8 cellular contexts compared by ENCODE assay signal in genomic region chr2:203018181-203018580, GRCh38. TPM values are rescaled to one million over a fixed set of nuclear protein-coding genes. Genes with fewer than 3 reads are reported as not detected.
DNase-seq lines count a peak whose midpoint lies in the region; ATAC-seq, FAIRE-seq and TF ChIP-seq lines count a peak whose summit lies in the region.

No MANE protein-coding gene starts in this region.

- H2AFZ ChIP-seq in endothelial cell of umbilical vein (ENCODE audit: low read depth, low read length) (no peak overlapping the region), neuron (ENCODE audit: low read depth, low read length) (no peak overlapping the region)

- H3K36me3 ChIP-seq in Caco-2 (ENCODE audit: control insufficient read depth, insufficient read depth, low read length): no peaks in the 10 kb centered on the region
- no peaks in the 10 kb centered on the region for H3K36me3 ChIP-seq in endothelial cell of umbilical vein (ENCODE audit: control insufficient read depth in 2 of 2, extremely low read depth in 1 of 2, insufficient read depth in 2 of 2, low read length in 2 of 2)
- H3K36me3 ChIP-seq in neuron (ENCODE audit: insufficient read depth, low read length): no peaks in the 10 kb centered on the region
- no peaks in the 10 kb centered on the region for H3K36me3 ChIP-seq in pancreas

- peaks cover 27% of the 10 kb centered on the region for H3K4me1 Mint-ChIP-seq in Caco-2 (ENCODE audit: low read depth, unreplicated experiment)
- peaks cover 38% of the 10 kb centered on the region for H3K4me1 Mint-ChIP-seq in activated CD4-positive, alpha-beta T cell treated with anti-CD3 and anti-CD28 coated beads, Interleukin-2, amount 10 ng/mL, durations not matched to agents 7 days and 5 days

- POLR2A ChIA-PET in Caco-2 (lab: Charles Lee): interaction anchor here (0.6 kb wide), 1 partner anchor 40 kb away, joined by 5 read pairs; no protein-coding TSS in a partner anchor
- POLR2A ChIA-PET in endothelial cell of umbilical vein (lab: Charles Lee): no interaction called here
- POLR2A ChIA-PET in activated CD4-positive, alpha-beta T cell treated with anti-CD3 and anti-CD28 coated beads, Interleukin-2, amount 10 ng/mL, durations not matched to agents 7 days and 5 days (lab: Charles Lee): no interaction called here

- no peak for ATAC-seq in HG03039 (IDR thresholded peaks at IDR 0.05; ENCODE audit: unreplicated experiment)
- no peak for ATAC-seq in pancreas

- H3K27me3 ChIP-seq in Caco-2 (replicated peaks; ENCODE audit: control insufficient read depth, insufficient read depth, low read length) (no peaks in the 10 kb centered on the region), endothelial cell of umbilical vein (ENCODE audit: control insufficient read depth in 2 of 2, insufficient read depth in 2 of 2, low read length in 2 of 2) (no peaks in the 10 kb centered on the region), neuron (ENCODE audit: insufficient read depth, low read length) (no peaks in the 10 kb centered on the region), pancreas (no peaks in the 10 kb centered on the region)

- CTCF ChIA-PET in Caco-2 (lab: Charles Lee): no interaction called here
- CTCF ChIA-PET in endothelial cell of umbilical vein (lab: Charles Lee): interaction anchor here (0.6 to 1.5 kb wide), 6 partner anchors 10 to 407 kb away, joined by 3 to 5 read pairs (median 3); no protein-coding TSS in a partner anchor
- CTCF ChIA-PET in activated CD4-positive, alpha-beta T cell treated with anti-CD3 and anti-CD28 coated beads, Interleukin-2, amount 10 ng/mL, durations not matched to agents 7 days and 5 days (lab: Charles Lee): interaction anchor here (0.6 to 0.7 kb wide), 2 partner anchors 210 to 367 kb away, joined by 3 to 4 read pairs; no protein-coding TSS in a partner anchor

- no peaks in the 10 kb centered on the region for H3K9me3 Mint-ChIP-seq in Caco-2 (ENCODE audit: unreplicated experiment)
- no peaks in the 10 kb centered on the region for H3K9me3 Mint-ChIP-seq in activated CD4-positive, alpha-beta T cell treated with anti-CD3 and anti-CD28 coated beads, Interleukin-2, amount 10 ng/mL, durations not matched to agents 7 days and 5 days

- TF ChIP-seq CTCF in Caco-2 (IDR thresholded peaks at IDR 0.05; ENCODE audit: insufficient read depth in 1 of 2, low read depth in 1 of 2, low read length in 1 of 2, severe bottlenecking in 1 of 2, unreplicated experiment in 1 of 2) (no peak), endothelial cell of umbilical vein (IDR thresholded peaks at IDR 0.05; ENCODE audit: extremely low read depth in 1 of 2, insufficient read depth in 1 of 2, low read depth in 1 of 2, low read length in 2 of 2) (no peak), pancreas (IDR thresholded peaks at IDR 0.05) (no peak)

- no peak overlapping the region for H3K27ac ChIP-seq in endothelial cell of umbilical vein (ENCODE audit: insufficient read depth, low read depth, low read length)
- no peak overlapping the region for H3K27ac ChIP-seq in pancreas

- TF ChIP-seq POLR2A in endothelial cell of umbilical vein (IDR thresholded peaks at IDR 0.05; ENCODE audit: low read depth, low read length): no peak

- H3K9me3 ChIP-seq in Caco-2 (no peaks in the 10 kb centered on the region), endothelial cell of umbilical vein (replicated peaks; ENCODE audit: control insufficient read depth, insufficient read depth, low read length) (no peaks in the 10 kb centered on the region), neuron (ENCODE audit: low read length) (no peaks in the 10 kb centered on the region), pancreas (no peaks in the 10 kb centered on the region)

- peak overlapping the region; percentile 74 for H3K4me2 ChIP-seq in endothelial cell of umbilical vein (ENCODE audit: insufficient read depth, low read length)

- peaks cover 29% of the 10 kb centered on the region for H3K4me1 ChIP-seq in Caco-2
- H3K4me1 ChIP-seq in endothelial cell of umbilical vein (ENCODE audit: control insufficient read depth, extremely low read depth, insufficient read depth, low read length): peaks cover 26% of the 10 kb centered on the region
- peaks cover 33% of the 10 kb centered on the region for H3K4me1 ChIP-seq in neuron (ENCODE audit: insufficient read depth, low read length)
- H3K4me1 ChIP-seq in pancreas: peaks cover 24 to 44% (median 32%) of the 10 kb centered on the region in 3 donors

- peak overlapping the region; percentile 70 for H3K4me3 Mint-ChIP-seq in Caco-2 (ENCODE audit: unreplicated experiment)
- no peak overlapping the region for H3K4me3 Mint-ChIP-seq in activated CD4-positive, alpha-beta T cell treated with anti-CD3 and anti-CD28 coated beads, Interleukin-2, amount 10 ng/mL, durations not matched to agents 7 days and 5 days

- 3 to 5% methylated on average over 1 of the region's 1 CpG for WGBS in pancreas, 2 donors

- H3K79me2 ChIP-seq in endothelial cell of umbilical vein (ENCODE audit: control insufficient read depth, insufficient read depth, low read length): peaks cover 11% of the 10 kb centered on the region

- no peaks in the 10 kb centered on the region for H4K20me1 ChIP-seq in endothelial cell of umbilical vein (replicated peaks; ENCODE audit: control insufficient read depth, extremely low read depth, insufficient read depth, low read length)

- no peaks in the 10 kb centered on the region for H3K9me1 ChIP-seq in endothelial cell of umbilical vein (replicated peaks; ENCODE audit: control insufficient read depth, extremely low read depth, insufficient read depth, low read length)

- no peak overlapping the region for H3K9ac ChIP-seq in endothelial cell of umbilical vein (replicated peaks; ENCODE audit: extremely low read depth, insufficient read depth, low read length)

- BruUV-seq in Caco-2 (replicated peaks; lab: Mats Ljungman, UMichigan) (no TSS peak), endothelial cell of umbilical vein (replicated peaks; lab: Mats Ljungman, UMichigan) (no TSS peak)

- FAIRE-seq in endothelial cell of umbilical vein (lab: Jason Lieb, UNC): no peak
- FAIRE-seq in pancreas (lab: Jason Lieb, UNC): no peak

- no peak overlapping the region for H3K4me3 ChIP-seq in Caco-2 (ENCODE audit: low read depth, low read length)
- peak overlapping the region in 1 of 3 experiments; percentile 40 for H3K4me3 ChIP-seq in endothelial cell of umbilical vein (replicated peaks in 1 of 3; ENCODE audit: insufficient read depth in 1 of 3, low read depth in 1 of 3, low read length in 3 of 3)
- H3K4me3 ChIP-seq in neuron (ENCODE audit: low read length): peak overlapping the region; percentile 38
- peak overlapping the region in 2 of 4 donors; percentile 4 to 84 for H3K4me3 ChIP-seq in pancreas

- peak overlapping the region; percentile 39 for H3K27ac Mint-ChIP-seq in Caco-2 (ENCODE audit: unreplicated experiment)
- H3K27ac Mint-ChIP-seq in activated CD4-positive, alpha-beta T cell treated with anti-CD3 and anti-CD28 coated beads, Interleukin-2, amount 10 ng/mL, durations not matched to agents 7 days and 5 days: no peak overlapping the region

- no peaks in the 10 kb centered on the region for H3K27me3 Mint-ChIP-seq in Caco-2 (ENCODE audit: insufficient read depth, unreplicated experiment)
- H3K27me3 Mint-ChIP-seq in activated CD4-positive, alpha-beta T cell treated with anti-CD3 and anti-CD28 coated beads, Interleukin-2, amount 10 ng/mL, durations not matched to agents 7 days and 5 days: no peaks in the 10 kb centered on the region

- H3K36me3 Mint-ChIP-seq in Caco-2 (ENCODE audit: insufficient read depth, unreplicated experiment): peaks cover 31% of the 10 kb centered on the region
- peaks cover 5% of the 10 kb centered on the region for H3K36me3 Mint-ChIP-seq in activated CD4-positive, alpha-beta T cell treated with anti-CD3 and anti-CD28 coated beads, Interleukin-2, amount 10 ng/mL, durations not matched to agents 7 days and 5 days (ENCODE audit: low read depth)

- intact Hi-C loops in Caco-2 (cut with micrococcal nuclease; ENCODE audit: unreplicated experiment): no loop called here
- intact Hi-C loops in endothelial cell of umbilical vein (cut with micrococcal nuclease): loop anchor here (5.0 to 10.0 kb wide), 3 partner anchors 89 to 437 kb away; partner anchors contain the start of gene FAM117B
- intact Hi-C loops in pancreas (cut with DNase I): no loop called here

- DNase-seq in Caco-2: no peak
- peak; percentile 47 for DNase-seq in OCI-M1 (lab: John Stamatoyannopoulos, UW)
- peak; percentile 55 for DNase-seq in endothelial cell of umbilical vein (ENCODE audit: low read depth, low spot score)
- no peak for DNase-seq in NCI-H1436 (lab: John Stamatoyannopoulos, UW)
- DNase-seq in pancreas: no peak
- DNase-seq in activated CD4-positive, alpha-beta T cell treated with anti-CD3 and anti-CD28 coated beads, Interleukin-2, amount 10 ng/mL, durations not matched to agents 7 days and 5 days: no peak

- dilution Hi-C loops in endothelial cell of umbilical vein (cut with MboI; ENCODE audit: extremely low pct_ligation_motif_present, low sequenced_read_pairs): no loop called here

TF ChIP-seq in endothelial cell of umbilical vein, 7 proteins besides CTCF, POLR2A, EP300 and RAD21:
- no peak for TF ChIP-seq MYC (IDR thresholded peaks at IDR 0.05; ENCODE audit: low read depth, low read length)

RNA-seq across cellular contexts. Expression of gene NBEAL1, which starts 3.5 kb away (rescaled TPM):
- total RNA-seq in Caco-2 (2022) (39.9 and 44.1 TPM in 2 replicates), endothelial cell of umbilical vein (23.3 and 23.4 TPM in 2 replicates), pancreas (10 to 100 TPM; 11.4 to 27.2 (median 16.4) TPM)
- polyA plus RNA-seq in endothelial cell of umbilical vein (1.4 and 2.1 TPM in 2 replicates), pancreas (1 to 10 TPM; 4.0 to 5.1 TPM)
- polyA plus RNA-seq in endothelial cell of umbilical vein (2011; cell fraction: cytosol; rRNA removed): 1.9 and 2.8 TPM in 2 replicates
- 7.4 and 7.7 TPM in 2 replicates for polyA plus RNA-seq in endothelial cell of umbilical vein (2011; cell fraction: nucleus; rRNA removed)
- polyA plus RNA-seq in endothelial cell of umbilical vein (2012): 5.4 and 8.8 TPM in 2 replicates
- 19.6 and 23.1 TPM in 2 replicates for polyA minus RNA-seq in endothelial cell of umbilical vein
- 10.7 TPM for polyA minus RNA-seq in endothelial cell of umbilical vein (2011; cell fraction: cytosol; rRNA and poly(A)+ RNA removed)
- polyA minus RNA-seq in endothelial cell of umbilical vein (2011; cell fraction: nucleus; rRNA and poly(A)+ RNA removed): 51.2 and 59.0 TPM in 2 replicates
- total RNA-seq in activated CD4-positive, alpha-beta T cell treated with anti-CD3 and anti-CD28 coated beads, Interleukin-2, amount 10 ng/mL, durations not matched to agents 7 days and 5 days: 10 to 100 TPM in 1 of 2 experiments, 1 to 10 TPM in 1; 8.3 to 13.2 TPM

Comparison
In these comparisons a context has a peak if more than half of its experiments do, and no peak if none do; other contexts are left out.
1. DNase-seq: peak in OCI-M1 (single experiment) and endothelial cell of umbilical vein (single experiment); none in Caco-2 (0 of 2), NCI-H1436 (single experiment), pancreas (0 of 6) and activated CD4-positive, alpha-beta T cell treated with anti-CD3 and anti-CD28 coated beads, Interleukin-2, amount 10 ng/mL, durations not matched to agents 7 days and 5 days (single experiment).